Comparison of ENCODE assay signal across 29 cellular contexts in genomic region chr11:8748317-8748716, GRCh38.
"Had no signal": no experiment of that assay in that cellular context is flagged by ENCODE, and none has a peak within 500 bp of the region (broad histone marks: within the 10 kb centered on the region; RNA-seq: fewer than 3 reads in every experiment).

No MANE protein-coding gene starts in this region.

- H3K36me3 ChIP-seq: ascending aorta had no signal

- H3K9me3 ChIP-seq: body of pancreas, SK-N-SH had no signal

- H3K4me2 ChIP-seq: KMS-11, SK-N-SH had no signal

- H3K36me3 Mint-ChIP-seq: activated naive CD8-positive, alpha-beta T cell treated with anti-CD3 and anti-CD28 coated beads, Interleukin-2, amount 10 ng/mL, durations not matched to agents 7 days and 5 days had no signal

- H3K27me3 ChIP-seq: ascending aorta, body of pancreas, SJCRH30 had no signal

- ATAC-seq: activated CD4-positive, alpha-beta T cell treated with anti-CD3 and anti-CD28 coated beads for 36 hours; activated T-helper 17 cell treated with anti-CD3 and anti-CD28 coated beads, Interleukin-2, amount 50 U/mL, for 72 hours; body of pancreas; Panc1 had no signal

- H3K4me3 Mint-ChIP-seq: activated CD4-positive, alpha-beta memory T cell treated with anti-CD3 and anti-CD28 coated beads, Interleukin-2, amount 10 ng/mL, durations not matched to agents 7 days and 5 days; activated CD4-positive, alpha-beta T cell treated with anti-CD3 and anti-CD28 coated beads for 36 hours; activated naive CD8-positive, alpha-beta T cell treated with anti-CD3 and anti-CD28 coated beads, Interleukin-2, amount 10 ng/mL, durations not matched to agents 7 days and 5 days; activated T-helper 17 cell treated with anti-CD3 and anti-CD28 coated beads, Interleukin-2, amount 50 U/mL, for 72 hours had no signal

- H3K9me3 Mint-ChIP-seq: activated CD4-positive, alpha-beta memory T cell treated with anti-CD3 and anti-CD28 coated beads, Interleukin-2, amount 10 ng/mL, durations not matched to agents 7 days and 5 days; activated naive CD8-positive, alpha-beta T cell treated with anti-CD3 and anti-CD28 coated beads, Interleukin-2, amount 10 ng/mL, durations not matched to agents 7 days and 5 days; activated T-helper 17 cell treated with anti-CD3 and anti-CD28 coated beads, Interleukin-2, amount 50 U/mL, for 72 hours had no signal

- H3K4me1 ChIP-seq: ascending aorta, SJCRH30 had no signal

- H3K27ac Mint-ChIP-seq: activated CD4-positive, alpha-beta memory T cell treated with anti-CD3 and anti-CD28 coated beads, Interleukin-2, amount 10 ng/mL, durations not matched to agents 7 days and 5 days; activated CD4-positive, alpha-beta T cell treated with anti-CD3 and anti-CD28 coated beads for 36 hours; activated naive CD8-positive, alpha-beta T cell treated with anti-CD3 and anti-CD28 coated beads, Interleukin-2, amount 10 ng/mL, durations not matched to agents 7 days and 5 days; activated T-helper 17 cell treated with anti-CD3 and anti-CD28 coated beads, Interleukin-2, amount 50 U/mL, for 72 hours had no signal

- DNase-seq: activated CD4-positive, alpha-beta memory T cell treated with anti-CD3 and anti-CD28 coated beads, Interleukin-2, amount 10 ng/mL, durations not matched to agents 7 days and 5 days; activated CD4-positive, alpha-beta T cell treated with anti-CD3 and anti-CD28 coated beads for 36 hours; activated CD4-positive, alpha-beta T cell treated with anti-CD3 and anti-CD28 coated beads, Interleukin-2, amount 50 U/mL, for 1 hour; activated gamma-delta T cell; activated naive CD4-positive, alpha-beta T cell treated with anti-CD3 and anti-CD28 coated beads, Interleukin-2, amount 50 U/mL, for 16 hours; activated naive CD8-positive, alpha-beta T cell treated with anti-CD3 and anti-CD28 coated beads, Interleukin-2, amount 10 ng/mL, durations not matched to agents 7 days and 5 days; activated T-cell treated with anti-CD3 and anti-CD28 coated beads for 4 hours; activated T-cell treated with anti-CD3 and anti-CD28 coated beads, Interleukin-2, amount 50 U/mL, for 48 hours; body of pancreas; MV-4-11; NCI-H1092 treated with DMSO at 0.1 percent for 48 hours; NCI-H1417 treated with DMSO at 0.1 percent for 48 hours; NCI-H1694; NCI-H2029; NCI-H2107; NCI-H2171 treated with DMSO at 0.1 percent for 48 hours; NCI-H226; NCI-H526; NCI-H774; Right ventricle myocardium superior; SJCRH30; SK-N-SH; T-helper 1 cell; WERI-Rb-1 had no signal

- H3K4me1 Mint-ChIP-seq: activated CD4-positive, alpha-beta memory T cell treated with anti-CD3 and anti-CD28 coated beads, Interleukin-2, amount 10 ng/mL, durations not matched to agents 7 days and 5 days; activated naive CD8-positive, alpha-beta T cell treated with anti-CD3 and anti-CD28 coated beads, Interleukin-2, amount 10 ng/mL, durations not matched to agents 7 days and 5 days; activated T-helper 17 cell treated with anti-CD3 and anti-CD28 coated beads, Interleukin-2, amount 50 U/mL, for 72 hours had no signal

- H3K27ac ChIP-seq: ascending aorta, body of pancreas, KMS-11, RWPE1, SJCRH30, WERI-Rb-1 had no signal

- H3K9ac ChIP-seq: KMS-11, SK-N-SH had no signal

- H3K4me3 ChIP-seq: ascending aorta, body of pancreas, SJCRH30 had no signal
